17 cellular contexts compared by ENCODE assay signal in genomic region chr3:123787133-123787532, GRCh38.
DNase-seq lines count a peak whose midpoint lies in the region; ATAC-seq and TF ChIP-seq lines count a peak whose summit lies in the region.
"Had no signal": no experiment of that assay in that cellular context is flagged by ENCODE, and none has a peak within 500 bp of the region (broad histone marks: within the 10 kb centered on the region; RNA-seq: fewer than 3 reads in every experiment).

No MANE protein-coding gene starts in this region.

- H2BK120ac ChIP-seq in trophoblast cell (ENCODE audit: insufficient read depth, low read length, poor library complexity), result no peak overlapping the region

- WGBS in trophoblast cell (ENCODE audit: extremely low coverage, insufficient coverage, insufficient read length), result no CpG with 5 or more reads among the region's 5 CpGs

- ATAC-seq in left colon, result peak; percentile 56
- no peak for ATAC-seq in GM18511 (IDR thresholded peaks at IDR 0.05; ENCODE audit: unreplicated experiment)
- ATAC-seq: CD8-positive, alpha-beta T cell; GM12878; GM23338; HepG2 had no signal

- peak overlapping the region; percentile 94; the same call in 1 of the 2 replicates for H3K27ac Mint-ChIP-seq in HFFc6
- H3K27ac Mint-ChIP-seq: CD8-positive, alpha-beta T cell; GM23338 had no signal

- DNase-seq in HFFc6, result no peak
- DNase-seq in left colon, result peak; percentile 69 to 73
- DNase-seq in trophoblast cell, result no peak
- no peak for DNase-seq in NCI-H345 (lab: John Stamatoyannopoulos, UW)
- DNase-seq in activated gamma-delta T cell (lab: John Stamatoyannopoulos, UW), result no peak
- DNase-seq in Kasumi-1 (lab: John Stamatoyannopoulos, UW), result no peak
- DNase-seq: 8988T; Calu3; CD8-positive, alpha-beta T cell; DMS79 treated with DMSO at 0.1 percent for 48 hours; GF-D8; HCEC 1CT had no signal

- H3K9me3 ChIP-seq in trophoblast cell (ENCODE audit: insufficient read depth, low read depth, low read length), result no peaks in the 10 kb centered on the region
- H3K9me3 ChIP-seq: BLaER1 treated with 17β-estradiol and CSF1 and Interleukin-3, amounts not matched to agents 10 nM and 100 nM had no signal

- no peak overlapping the region for H3K4me3 Mint-ChIP-seq in HFFc6
- H3K4me3 Mint-ChIP-seq: CD8-positive, alpha-beta T cell; GM23338 had no signal

- no peak for TF ChIP-seq CTCF in HFFc6 (IDR thresholded peaks at IDR 0.05)

- H3K9ac ChIP-seq in trophoblast cell (ENCODE audit: low read length), result no peak overlapping the region
- H3K9ac ChIP-seq: BLaER1 treated with 17β-estradiol and CSF1 and Interleukin-3, amounts not matched to agents 10 nM and 100 nM had no signal

- peaks cover 3% of the 10 kb centered on the region in 2 experiments for H3K36me3 ChIP-seq in trophoblast cell (ENCODE audit: control insufficient read depth in 1 of 2, insufficient read depth in 2 of 2, low read length in 2 of 2)

- peaks cover 88% of the 10 kb centered on the region for H3K4me1 Mint-ChIP-seq in HFFc6 (ENCODE audit: low read depth)

- H3K4ac ChIP-seq in trophoblast cell (ENCODE audit: low read depth, low read length), result peak overlapping the region; percentile 15

- peak overlapping the region; percentile 86 for H2BK12ac ChIP-seq in trophoblast cell (ENCODE audit: low read length)

- no peak overlapping the region for H3K4me3 ChIP-seq in trophoblast cell (ENCODE audit: low read depth, low read length)
- H3K4me3 ChIP-seq: BLaER1 treated with 17β-estradiol and CSF1 and Interleukin-3, amounts not matched to agents 10 nM and 100 nM; GM12878; GM23338 had no signal

- H2AK5ac ChIP-seq in trophoblast cell (ENCODE audit: low read length), result peak overlapping the region; percentile 13

- H3K23ac ChIP-seq in trophoblast cell (ENCODE audit: low read length), result no peak overlapping the region

- intact Hi-C loops in left colon (cut with DNase I, micrococcal nuclease), result no loop called here

- H3K4me2 ChIP-seq in trophoblast cell (ENCODE audit: low read length), result no peak overlapping the region
- H3K4me2 ChIP-seq: GM23338 had no signal

- H2AFZ ChIP-seq in trophoblast cell (ENCODE audit: insufficient read depth, low read length, poor library complexity), result no peak overlapping the region
- H2AFZ ChIP-seq: GM23338 had no signal

- no peaks in the 10 kb centered on the region for H3K9me3 Mint-ChIP-seq in HFFc6
- H3K9me3 Mint-ChIP-seq: CD8-positive, alpha-beta T cell; GM23338 had no signal

- H3K79me1 ChIP-seq in trophoblast cell (ENCODE audit: low read length), result peaks cover 42% of the 10 kb centered on the region

- peak overlapping the region; percentile 48 for H3K18ac ChIP-seq in trophoblast cell (ENCODE audit: low read length)

- H3K4me1 ChIP-seq in trophoblast cell (ENCODE audit: control insufficient read depth in 1 of 2, insufficient read depth in 2 of 2, low read length in 2 of 2), result peaks cover 31 to 36% of the 10 kb centered on the region in 2 experiments

- H4K12ac ChIP-seq in trophoblast cell (ENCODE audit: low read depth, low read length), result no peak overlapping the region

- peaks cover 5% of the 10 kb centered on the region for H3K79me2 ChIP-seq in trophoblast cell (ENCODE audit: control insufficient read depth, insufficient read depth, low read length, poor library complexity)

- no peaks in the 10 kb centered on the region for H3K27me3 ChIP-seq in trophoblast cell (ENCODE audit: insufficient read depth, low read length)
- H3K27me3 ChIP-seq: BLaER1 treated with 17β-estradiol and CSF1 and Interleukin-3, amounts not matched to agents 10 nM and 100 nM had no signal

- peak overlapping the region; percentile 57 for H4K8ac ChIP-seq in trophoblast cell (ENCODE audit: low read depth, low read length)

- no peak overlapping the region for H2BK5ac ChIP-seq in trophoblast cell (ENCODE audit: low read depth, low read length, poor library complexity)

- H3K36me3 Mint-ChIP-seq in HFFc6 (ENCODE audit: low read depth), result peaks cover 83% of the 10 kb centered on the region
- H3K36me3 Mint-ChIP-seq: CD8-positive, alpha-beta T cell had no signal

- H4K91ac ChIP-seq in trophoblast cell (ENCODE audit: low read depth, low read length), result peak overlapping the region; percentile 30

- no peak overlapping the region for H3K27ac ChIP-seq in trophoblast cell (ENCODE audit: low read depth, low read length)
- H3K27ac ChIP-seq: BLaER1 treated with 17β-estradiol and CSF1 and Interleukin-3, amounts not matched to agents 10 nM and 100 nM had no signal

- H3K27me3 Mint-ChIP-seq in HFFc6 (ENCODE audit: insufficient read depth), result peaks cover 11% of the 10 kb centered on the region; the same call in 1 of the 2 replicates

- H3K14ac ChIP-seq in trophoblast cell (ENCODE audit: low read length), result peak overlapping the region; percentile 56

Comparison
In these comparisons a context has a peak if more than half of its experiments do, and no peak if none do; other contexts are left out.
1. DNase-seq: peak in left colon (2 of 2); none in HFFc6 (single experiment), trophoblast cell (0 of 2), NCI-H345 (single experiment), activated gamma-delta T cell (single experiment) and Kasumi-1 (0 of 2).